8 cellular contexts compared by ENCODE assay signal in the genomic region with DNA sequence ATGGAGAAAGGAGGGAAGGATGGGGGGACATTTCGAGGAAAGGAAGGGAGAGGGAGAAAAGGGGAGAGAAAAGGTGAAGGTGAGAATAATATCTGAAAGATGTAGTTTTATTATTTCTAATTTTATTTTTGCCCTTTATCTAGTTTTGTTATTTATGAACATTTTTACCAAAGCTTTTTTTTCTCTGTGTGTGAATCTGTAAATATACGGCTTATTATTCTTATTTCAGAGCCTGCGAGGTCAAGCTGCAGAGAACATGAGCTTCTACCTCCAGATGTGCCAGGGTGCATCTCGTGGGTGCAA. TPM values are rescaled to one million over a fixed set of nuclear protein-coding genes. Genes with fewer than 3 reads are reported as not detected.
DNase-seq lines count a peak whose midpoint lies in the region; ATAC-seq and TF ChIP-seq lines count a peak whose summit lies in the region.

No MANE protein-coding gene starts in this region.

- no peaks in the 10 kb centered on the region for H3K36me3 Mint-ChIP-seq in naive thymus-derived CD8-positive, alpha-beta T cell

- peak overlapping the region; percentile 87 for H3K27ac ChIP-seq in duodenal mucosa (ENCODE audit: low read depth, low read length)

- H3K4me3 Mint-ChIP-seq in naive thymus-derived CD8-positive, alpha-beta T cell = peak overlapping the region; percentile 84 to 95 (median 91)

- no peaks in the 10 kb centered on the region for H3K36me3 ChIP-seq in NT2/D1 (ENCODE audit: insufficient read depth, insufficient read length, low read length)
- H3K36me3 ChIP-seq in duodenal mucosa (ENCODE audit: control insufficient read depth in 1 of 2, insufficient read depth in 2 of 2, low read length in 2 of 2) = no peaks in the 10 kb centered on the region

- CTCF ChIA-PET in AG04449 (lab: Yijun Ruan, JAX) = interaction anchor here (1.0 kb wide), 2 partner anchors 10 to 60 kb away, joined by 3 to 4 read pairs; no protein-coding TSS in a partner anchor

- H3K4me1 Mint-ChIP-seq in naive thymus-derived CD8-positive, alpha-beta T cell = peaks cover 28 to 42% (median 35%) of the 10 kb centered on the region in 4 donors

- no peak for TF ChIP-seq CTCF in AG04449 (IDR thresholded peaks at IDR 0.05; ENCODE audit: insufficient read depth, low read length, missing control alignments)

- H3K4me1 ChIP-seq in NT2/D1 (ENCODE audit: insufficient read depth, insufficient read length) (peaks cover 5% of the 10 kb centered on the region), duodenal mucosa (ENCODE audit: control insufficient read depth in 1 of 2, insufficient read depth in 2 of 2, low read length in 2 of 2) (peaks cover 32 to 36% of the 10 kb centered on the region in 2 donors)

- H3K27ac Mint-ChIP-seq in naive thymus-derived CD8-positive, alpha-beta T cell = peak overlapping the region in 2 of 10 donors; percentile 37 to 82

- H3K9ac ChIP-seq in NT2/D1 (ENCODE audit: insufficient read length, low read depth) (peak overlapping the region; percentile 64), duodenal mucosa (ENCODE audit: low read depth in 1 of 2, low read length in 2 of 2) (peak overlapping the region; percentile 74 to 75)

- peaks cover 0 to 7% (median 0%) of the 10 kb centered on the region in 9 donors for H3K9me3 Mint-ChIP-seq in naive thymus-derived CD8-positive, alpha-beta T cell

- peaks cover 68% of the 10 kb centered on the region for H3K27me3 ChIP-seq in NT2/D1 (ENCODE audit: insufficient read depth, insufficient read length)
- H3K27me3 ChIP-seq in duodenal mucosa (ENCODE audit: control insufficient read depth in 1 of 2, insufficient read depth in 2 of 2, low read length in 2 of 2) = peaks cover 11 to 12% of the 10 kb centered on the region in 2 donors

- H3K27me3 Mint-ChIP-seq in naive thymus-derived CD8-positive, alpha-beta T cell = peaks cover 32 to 59% (median 45%) of the 10 kb centered on the region in 5 donors

- no peaks in the 10 kb centered on the region for H3K9me3 ChIP-seq in NT2/D1 (ENCODE audit: insufficient read depth, low read length)
- H3K9me3 ChIP-seq in duodenal mucosa (ENCODE audit: control insufficient read depth in 1 of 2, low read length in 2 of 2) = no peaks in the 10 kb centered on the region

- ATAC-seq in naive thymus-derived CD8-positive, alpha-beta T cell = no peak

- POLR2A ChIA-PET in AG04449 (lab: Yijun Ruan, JAX) = no interaction called here
- POLR2A ChIA-PET in naive thymus-derived CD8-positive, alpha-beta T cell (lab: Charles Lee) = interaction anchor here (1.2 to 4.4 kb wide), 2 partner anchors 9 to 12 kb away, joined by 3 to 36 read pairs; no protein-coding TSS in a partner anchor

- DNase-seq in AG04449 (ENCODE audit: low read depth, low spot score) = no peak
- DNase-seq in NT2/D1 (ENCODE audit: low read depth, low spot score) = no peak
- DNase-seq in naive thymus-derived CD8-positive, alpha-beta T cell = no peak
- DNase-seq in SW480 (ENCODE audit: low spot score) = no peak
- no peak for DNase-seq in mucosa of gallbladder (ENCODE audit: low spot score)
- no peak for DNase-seq in stimulated activated CD4-positive, alpha-beta T cell treated with anti-CD3 and anti-CD28 coated beads, Interleukin-4, amount 100 ng/mL, for 24 hours
- DNase-seq in NCI-H748 (lab: John Stamatoyannopoulos, UW; ENCODE audit: unreplicated experiment) = no peak

- H3K4me3 ChIP-seq in AG04449 (ENCODE audit: low read depth, low read length) = peak overlapping the region; percentile 52
- peak overlapping the region; percentile 21 for H3K4me3 ChIP-seq in NT2/D1 (ENCODE audit: insufficient read length, low read depth)
- H3K4me3 ChIP-seq in duodenal mucosa (ENCODE audit: low read depth in 1 of 2, low read length in 2 of 2) = peak overlapping the region; percentile 61 to 78

RNA-seq across cellular contexts. Expression of a gene that starts 35.0 kb away (rescaled TPM):
- total RNA-seq in naive thymus-derived CD8-positive, alpha-beta T cell = 1,000 to 10,000 TPM; 2,087 to 2,115 TPM
- 1,000 to 10,000 TPM; 2,084 to 4,021 (median 2,635) TPM for polyA plus RNA-seq in naive thymus-derived CD8-positive, alpha-beta T cell
- 1,097 TPM for total RNA-seq in mucosa of gallbladder
